Comparison of ENCODE assay signal across 1 cellular context in the genomic region with DNA sequence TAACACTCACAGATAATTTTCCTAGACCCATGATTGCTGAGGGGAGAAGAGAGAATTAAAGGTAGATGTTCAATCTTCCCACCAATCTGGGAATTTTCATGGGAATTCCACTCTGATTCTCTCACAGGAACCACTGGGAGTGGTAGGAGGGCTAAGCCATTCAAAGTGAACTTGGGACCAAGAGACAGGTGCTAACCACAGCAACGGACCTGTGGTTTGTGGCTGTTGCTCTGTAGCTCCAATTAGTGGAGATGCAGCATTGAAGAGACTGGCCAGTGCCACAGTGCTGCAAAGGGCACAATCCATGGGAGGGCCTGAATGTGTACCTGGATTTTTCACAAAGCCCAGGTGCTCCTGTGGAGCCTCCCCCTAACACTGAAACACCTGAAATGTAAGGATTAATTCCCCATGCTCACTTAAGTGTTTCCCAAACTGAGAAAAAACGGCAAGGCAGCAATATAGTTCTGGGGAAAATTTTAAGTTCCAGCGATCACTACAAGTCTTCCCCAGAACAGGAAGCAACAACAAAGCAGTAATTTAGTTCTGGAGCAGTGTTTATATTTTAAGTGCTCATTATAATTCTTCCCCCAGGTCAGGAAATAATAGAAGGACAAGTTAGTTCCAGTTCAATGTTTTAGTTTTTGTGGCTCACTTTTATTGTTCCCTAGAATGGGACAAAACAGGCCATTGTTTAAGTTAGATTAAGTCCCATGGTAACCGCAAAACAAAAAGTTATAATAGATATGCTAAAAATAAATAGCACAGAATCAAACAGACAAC.
TF ChIP-seq lines count a peak whose summit lies in the region.

No MANE protein-coding gene starts in this region.

TF ChIP-seq in GM12878, 131 proteins besides CTCF, POLR2A, EP300 and RAD21 (continued from another document):
- TF ChIP-seq, protein P1, sequence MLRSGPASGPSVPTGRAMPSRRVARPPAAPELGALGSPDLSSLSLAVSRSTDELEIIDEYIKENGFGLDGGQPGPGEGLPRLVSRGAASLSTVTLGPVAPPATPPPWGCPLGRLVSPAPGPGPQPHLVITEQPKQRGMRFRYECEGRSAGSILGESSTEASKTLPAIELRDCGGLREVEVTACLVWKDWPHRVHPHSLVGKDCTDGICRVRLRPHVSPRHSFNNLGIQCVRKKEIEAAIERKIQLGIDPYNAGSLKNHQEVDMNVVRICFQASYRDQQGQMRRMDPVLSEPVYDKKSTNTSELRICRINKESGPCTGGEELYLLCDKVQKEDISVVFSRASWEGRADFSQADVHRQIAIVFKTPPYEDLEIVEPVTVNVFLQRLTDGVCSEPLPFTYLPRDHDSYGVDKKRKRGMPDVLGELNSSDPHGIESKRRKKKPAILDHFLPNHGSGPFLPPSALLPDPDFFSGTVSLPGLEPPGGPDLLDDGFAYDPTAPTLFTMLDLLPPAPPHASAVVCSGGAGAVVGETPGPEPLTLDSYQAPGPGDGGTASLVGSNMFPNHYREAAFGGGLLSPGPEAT (IDR thresholded peaks at IDR 0.05; ENCODE audit: low read depth): 0 out of 2 replicates have a peak, but pooled peaks have one; percentile 28
- TF ChIP-seq MTA2 (IDR thresholded peaks at IDR 0.05; ENCODE audit: low read depth) (peak; percentile 85), IKZF1 (conservative IDR thresholded peaks at IDR 0.05) (peak; percentile 72), TCF7 (IDR thresholded peaks at IDR 0.05; ENCODE audit: borderline replicate concordance) (no peak), RUNX3 (IDR thresholded peaks at IDR 0.05; ENCODE audit: low read length) (peak; percentile 45; the same call in 1 of the 2 replicates), HDGF (IDR thresholded peaks at IDR 0.05) (no peak), BCL11A (IDR thresholded peaks at IDR 0.05; ENCODE audit: low read depth, low read length) (no peak), DPF2 (IDR thresholded peaks at IDR 0.05) (0 out of 2 replicates have a peak, but pooled peaks have one; percentile 48)
- TF ChIP-seq, protein P2, sequence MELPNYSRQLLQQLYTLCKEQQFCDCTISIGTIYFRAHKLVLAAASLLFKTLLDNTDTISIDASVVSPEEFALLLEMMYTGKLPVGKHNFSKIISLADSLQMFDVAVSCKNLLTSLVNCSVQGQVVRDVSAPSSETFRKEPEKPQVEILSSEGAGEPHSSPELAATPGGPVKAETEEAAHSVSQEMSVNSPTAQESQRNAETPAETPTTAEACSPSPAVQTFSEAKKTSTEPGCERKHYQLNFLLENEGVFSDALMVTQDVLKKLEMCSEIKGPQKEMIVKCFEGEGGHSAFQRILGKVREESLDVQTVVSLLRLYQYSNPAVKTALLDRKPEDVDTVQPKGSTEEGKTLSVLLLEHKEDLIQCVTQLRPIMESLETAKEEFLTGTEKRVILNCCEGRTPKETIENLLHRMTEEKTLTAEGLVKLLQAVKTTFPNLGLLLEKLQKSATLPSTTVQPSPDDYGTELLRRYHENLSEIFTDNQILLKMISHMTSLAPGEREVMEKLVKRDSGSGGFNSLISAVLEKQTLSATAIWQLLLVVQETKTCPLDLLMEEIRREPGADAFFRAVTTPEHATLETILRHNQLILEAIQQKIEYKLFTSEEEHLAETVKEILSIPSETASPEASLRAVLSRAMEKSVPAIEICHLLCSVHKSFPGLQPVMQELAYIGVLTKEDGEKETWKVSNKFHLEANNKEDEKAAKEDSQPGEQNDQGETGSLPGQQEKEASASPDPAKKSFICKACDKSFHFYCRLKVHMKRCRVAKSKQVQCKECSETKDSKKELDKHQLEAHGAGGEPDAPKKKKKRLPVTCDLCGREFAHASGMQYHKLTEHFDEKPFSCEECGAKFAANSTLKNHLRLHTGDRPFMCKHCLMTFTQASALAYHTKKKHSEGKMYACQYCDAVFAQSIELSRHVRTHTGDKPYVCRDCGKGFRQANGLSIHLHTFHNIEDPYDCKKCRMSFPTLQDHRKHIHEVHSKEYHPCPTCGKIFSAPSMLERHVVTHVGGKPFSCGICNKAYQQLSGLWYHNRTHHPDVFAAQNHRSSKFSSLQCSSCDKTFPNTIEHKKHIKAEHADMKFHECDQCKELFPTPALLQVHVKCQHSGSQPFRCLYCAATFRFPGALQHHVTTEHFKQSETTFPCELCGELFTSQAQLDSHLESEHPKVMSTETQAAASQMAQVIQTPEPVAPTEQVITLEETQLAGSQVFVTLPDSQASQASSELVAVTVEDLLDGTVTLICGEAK (IDR thresholded peaks at IDR 0.05; ENCODE audit: borderline replicate concordance): 0 out of 2 replicates have a peak, but pooled peaks have one; percentile 14
- TF ChIP-seq, protein P3, sequence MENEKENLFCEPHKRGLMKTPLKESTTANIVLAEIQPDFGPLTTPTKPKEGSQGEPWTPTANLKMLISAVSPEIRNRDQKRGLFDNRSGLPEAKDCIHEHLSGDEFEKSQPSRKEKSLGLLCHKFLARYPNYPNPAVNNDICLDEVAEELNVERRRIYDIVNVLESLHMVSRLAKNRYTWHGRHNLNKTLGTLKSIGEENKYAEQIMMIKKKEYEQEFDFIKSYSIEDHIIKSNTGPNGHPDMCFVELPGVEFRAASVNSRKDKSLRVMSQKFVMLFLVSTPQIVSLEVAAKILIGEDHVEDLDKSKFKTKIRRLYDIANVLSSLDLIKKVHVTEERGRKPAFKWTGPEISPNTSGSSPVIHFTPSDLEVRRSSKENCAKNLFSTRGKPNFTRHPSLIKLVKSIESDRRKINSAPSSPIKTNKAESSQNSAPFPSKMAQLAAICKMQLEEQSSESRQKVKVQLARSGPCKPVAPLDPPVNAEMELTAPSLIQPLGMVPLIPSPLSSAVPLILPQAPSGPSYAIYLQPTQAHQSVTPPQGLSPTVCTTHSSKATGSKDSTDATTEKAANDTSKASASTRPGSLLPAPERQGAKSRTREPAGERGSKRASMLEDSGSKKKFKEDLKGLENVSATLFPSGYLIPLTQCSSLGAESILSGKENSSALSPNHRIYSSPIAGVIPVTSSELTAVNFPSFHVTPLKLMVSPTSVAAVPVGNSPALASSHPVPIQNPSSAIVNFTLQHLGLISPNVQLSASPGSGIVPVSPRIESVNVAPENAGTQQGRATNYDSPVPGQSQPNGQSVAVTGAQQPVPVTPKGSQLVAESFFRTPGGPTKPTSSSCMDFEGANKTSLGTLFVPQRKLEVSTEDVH (IDR thresholded peaks at IDR 0.05; ENCODE audit: low read depth, partially characterized antibody): no peak
- TF ChIP-seq, protein P4, sequence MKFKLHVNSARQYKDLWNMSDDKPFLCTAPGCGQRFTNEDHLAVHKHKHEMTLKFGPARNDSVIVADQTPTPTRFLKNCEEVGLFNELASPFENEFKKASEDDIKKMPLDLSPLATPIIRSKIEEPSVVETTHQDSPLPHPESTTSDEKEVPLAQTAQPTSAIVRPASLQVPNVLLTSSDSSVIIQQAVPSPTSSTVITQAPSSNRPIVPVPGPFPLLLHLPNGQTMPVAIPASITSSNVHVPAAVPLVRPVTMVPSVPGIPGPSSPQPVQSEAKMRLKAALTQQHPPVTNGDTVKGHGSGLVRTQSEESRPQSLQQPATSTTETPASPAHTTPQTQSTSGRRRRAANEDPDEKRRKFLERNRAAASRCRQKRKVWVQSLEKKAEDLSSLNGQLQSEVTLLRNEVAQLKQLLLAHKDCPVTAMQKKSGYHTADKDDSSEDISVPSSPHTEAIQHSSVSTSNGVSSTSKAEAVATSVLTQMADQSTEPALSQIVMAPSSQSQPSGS (IDR thresholded peaks at IDR 0.05; ENCODE audit: low read length): no peak
